9 cellular contexts compared by ENCODE assay signal in the genomic region with DNA sequence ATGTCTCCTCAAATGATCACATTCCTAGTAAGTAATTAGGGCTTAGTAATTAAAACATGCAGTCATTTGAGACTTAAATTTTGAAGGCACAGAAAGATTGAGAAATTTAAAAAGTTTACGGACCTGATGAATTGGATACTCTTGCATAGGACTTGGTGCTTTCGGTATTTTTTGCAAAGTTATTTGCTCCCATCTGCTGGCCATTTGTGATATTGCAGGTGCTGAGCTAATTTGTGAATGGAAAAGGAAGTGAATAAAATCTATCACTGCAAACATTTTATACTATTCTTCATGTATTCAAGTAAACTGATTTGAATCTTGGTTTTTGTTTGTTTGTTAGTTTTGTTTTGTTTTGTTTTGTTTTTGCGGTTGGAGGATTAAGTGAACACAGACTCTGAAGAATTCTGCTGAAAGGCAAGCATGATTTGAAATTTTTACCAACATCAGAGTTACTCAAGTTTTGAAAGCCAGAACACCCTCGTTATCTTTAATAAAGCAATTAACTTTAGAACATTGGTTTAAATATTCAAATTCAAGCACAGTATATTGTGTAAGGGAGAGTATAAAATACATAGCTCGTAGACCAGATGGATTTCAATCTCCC.
DNase-seq lines count a peak whose midpoint lies in the region; ATAC-seq, FAIRE-seq and TF ChIP-seq lines count a peak whose summit lies in the region.
"Had no signal": no experiment of that assay in that cellular context is flagged by ENCODE, and none has a peak within 500 bp of the region (broad histone marks: within the 10 kb centered on the region; RNA-seq: fewer than 3 reads in every experiment).

No MANE protein-coding gene starts in this region.

- no peaks in the 10 kb centered on the region for H4K20me1 ChIP-seq in osteoblast (ENCODE audit: insufficient read depth, low read length)

- H3K27ac ChIP-seq in osteoblast (ENCODE audit: low read depth, low read length): no peak overlapping the region
- H3K27ac ChIP-seq: skin epidermis had no signal

- no peaks in the 10 kb centered on the region for H3K9me3 ChIP-seq in osteoblast (ENCODE audit: low read depth, low read length)

- TF ChIP-seq CTCF in AG09319 (IDR thresholded peaks at IDR 0.05; ENCODE audit: low read depth, low read length) (peak; percentile 77), fibroblast of villous mesenchyme (IDR thresholded peaks at IDR 0.05; ENCODE audit: insufficient read depth, low read depth, low read length) (peak; percentile 77), osteoblast (IDR thresholded peaks at IDR 0.05; ENCODE audit: extremely low read depth, low read depth, low read length) (peak; percentile 77)

- H3K4me2 ChIP-seq in osteoblast (ENCODE audit: insufficient read depth, low read length): no peak overlapping the region

- no peaks in the 10 kb centered on the region for H3K27me3 ChIP-seq in osteoblast (ENCODE audit: insufficient read depth, low read length)

- H3K4me1 ChIP-seq in osteoblast (ENCODE audit: insufficient read depth, low read length): no peaks in the 10 kb centered on the region

- H3K79me2 ChIP-seq in osteoblast (ENCODE audit: insufficient read depth, low read length): no peaks in the 10 kb centered on the region

- FAIRE-seq in GM12892 (lab: Jason Lieb, UNC): peak; percentile 57

- no peaks in the 10 kb centered on the region for H3K36me3 ChIP-seq in osteoblast (ENCODE audit: insufficient read depth, low read length)

- no peak for ATAC-seq in HG03039 (IDR thresholded peaks at IDR 0.05; ENCODE audit: unreplicated experiment)
- no peak for ATAC-seq in HG03196 (IDR thresholded peaks at IDR 0.05; ENCODE audit: unreplicated experiment)

- DNase-seq in AG09319 (ENCODE audit: extremely low read depth, low read depth) (peak; percentile 10), GM12892 (ENCODE audit: insufficient read length) (no peak), NCI-H226 (peak; percentile 13), fibroblast of villous mesenchyme (ENCODE audit: low read depth) (peak; percentile 50), osteoblast (ENCODE audit: insufficient read length, low spot score, missing footprints) (no peak)
- DNase-seq in activated CD8-positive, alpha-beta memory T cell treated with anti-CD3 and anti-CD28 coated beads, Interleukin-2, amount 50 U/mL, for 4 hours: peak; percentile 32

- H3K4me3 ChIP-seq in fibroblast of villous mesenchyme (ENCODE audit: low read depth, low read length): no peak overlapping the region
- no peak overlapping the region for H3K4me3 ChIP-seq in osteoblast (ENCODE audit: insufficient read depth, low read length)
- H3K4me3 ChIP-seq: skin epidermis had no signal

- TF ChIP-seq POLR2A in GM12892 (IDR thresholded peaks at IDR 0.05; ENCODE audit: low read depth, low read length): no peak

- no peak overlapping the region for H2AFZ ChIP-seq in osteoblast (ENCODE audit: low read length)

Comparison
In these comparisons a context has a peak if more than half of its experiments do, and no peak if none do; other contexts are left out.
1. DNase-seq: peak in AG09319 (single experiment), NCI-H226 (single experiment), activated CD8-positive, alpha-beta memory T cell treated with anti-CD3 and anti-CD28 coated beads, Interleukin-2, amount 50 U/mL, for 4 hours (single experiment) and fibroblast of villous mesenchyme (single experiment); none in GM12892 (single experiment) and osteoblast (single experiment).
2. Peak in every context shown above with its lines, with median percentiles within 50 percentile points of each other: CTCF ChIP-seq.